Comparison of ENCODE assay signal across 8 cellular contexts in the genomic region with DNA sequence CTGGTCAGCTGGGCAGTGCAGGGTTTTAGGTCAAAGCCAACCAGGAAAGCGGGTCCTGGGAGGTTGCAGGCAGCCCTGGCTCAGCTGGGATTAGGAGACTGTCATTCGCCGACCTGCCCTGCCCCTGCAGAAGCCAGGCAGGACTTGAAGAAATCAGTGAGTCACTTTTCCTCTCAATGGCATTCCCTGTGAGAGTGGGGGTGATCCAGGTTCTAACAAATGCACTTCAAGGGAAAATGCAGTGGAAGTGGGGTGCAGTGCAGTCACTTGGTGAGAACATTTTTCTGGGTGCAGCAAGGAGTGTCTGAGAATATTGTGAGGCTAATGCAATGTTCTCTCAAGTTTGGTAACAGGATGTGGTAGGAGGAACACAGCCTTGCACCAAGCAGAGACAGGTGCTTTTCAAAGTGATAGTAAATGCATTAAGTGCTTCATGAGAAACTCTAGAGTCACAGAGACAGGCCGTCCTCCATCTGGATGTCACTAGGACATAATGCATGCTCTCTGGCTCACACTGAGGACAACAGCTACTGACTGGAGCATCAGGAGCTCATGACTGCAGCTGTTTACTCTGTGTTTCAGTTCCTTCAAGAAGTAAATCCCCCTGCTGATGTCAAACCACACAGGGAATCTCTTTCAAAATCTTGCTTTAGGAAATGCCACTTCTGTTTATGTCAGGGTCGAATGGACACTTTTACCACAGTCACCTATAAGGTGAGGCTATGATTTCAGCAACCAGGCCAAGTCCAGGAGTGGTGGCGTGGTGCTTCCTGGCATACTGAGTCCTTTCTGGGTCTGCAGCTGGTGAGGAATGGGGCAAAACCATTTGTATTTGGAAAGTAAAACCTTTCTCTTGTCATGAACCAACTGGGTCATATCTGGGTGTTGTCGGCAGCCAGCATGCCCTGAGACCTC. TPM values are rescaled to one million over a fixed set of nuclear protein-coding genes. Genes with fewer than 3 reads are reported as not detected.
DNase-seq lines count a peak whose midpoint lies in the region; ATAC-seq and TF ChIP-seq lines count a peak whose summit lies in the region.

No MANE protein-coding gene starts in this region.

- H3K9ac ChIP-seq in BLaER1 treated with 17β-estradiol and CSF1 and Interleukin-3, amounts not matched to agents 10 nM and 100 nM = peak overlapping the region; percentile 25 to 62 (median 55); a peak in 15 of 22 replicates

- CTCF ChIA-PET in A673 (lab: Charles Lee) = no interaction called here

- peak overlapping the region; percentile 17 to 81 (median 71); a peak in 21 of 22 replicates for H3K27ac ChIP-seq in BLaER1 treated with 17β-estradiol and CSF1 and Interleukin-3, amounts not matched to agents 10 nM and 100 nM
- no peak overlapping the region for H3K27ac ChIP-seq in foreskin keratinocyte
- H3K27ac ChIP-seq in A673 (ENCODE audit: low read depth, low read length, poor library complexity, severe bottlenecking) = no peak overlapping the region

- intact Hi-C loops in A673 (cut with micrococcal nuclease; ENCODE audit: unreplicated experiment) = no loop called here

- H3K4me1 ChIP-seq in BLaER1 treated with 17β-estradiol and CSF1 and Interleukin-3, amounts not matched to agents 10 nM and 100 nM = peaks cover 23 to 29% (median 26%) of the 10 kb centered on the region in 10 experiments
- H3K4me1 ChIP-seq in foreskin keratinocyte (peaks cover 12% of the 10 kb centered on the region), A673 (ENCODE audit: insufficient read depth, low read length, poor library complexity, severe bottlenecking) (no peaks in the 10 kb centered on the region)

- no peak for TF ChIP-seq CTCF in foreskin keratinocyte (conservative IDR thresholded peaks at IDR 0.05)
- no peak for TF ChIP-seq CTCF in A673 (conservative IDR thresholded peaks at IDR 0.05; ENCODE audit: low read depth, low read length)

- H3K4me3 ChIP-seq in BLaER1 treated with 17β-estradiol and CSF1 and Interleukin-3, amounts not matched to agents 10 nM and 100 nM = no peak overlapping the region
- H3K4me3 ChIP-seq in A673 (ENCODE audit: low read depth, low read length, poor library complexity, severe bottlenecking) (no peak overlapping the region), MG63 (no peak overlapping the region)

- POLR2A ChIA-PET in A673 (lab: Charles Lee; ENCODE audit: low non-redundant PET) = no interaction called here

- H3K36me3 ChIP-seq in BLaER1 treated with 17β-estradiol and CSF1 and Interleukin-3, amounts not matched to agents 10 nM and 100 nM = no peaks in the 10 kb centered on the region
- H3K36me3 ChIP-seq in A673 (ENCODE audit: insufficient read depth, low read length, poor library complexity, severe bottlenecking) (no peaks in the 10 kb centered on the region), MG63 (no peaks in the 10 kb centered on the region)

- H3K4me2 ChIP-seq in BLaER1 treated with 17β-estradiol and CSF1 and Interleukin-3, amounts not matched to agents 10 nM and 100 nM = peak overlapping the region; percentile 62 to 95 (median 85)

- DNase-seq in SIG-M5 (lab: John Stamatoyannopoulos, UW) (peak; percentile 30), foreskin keratinocyte (no peak), A673 (ENCODE audit: low spot score) (no peak), HT-29 (ENCODE audit: low spot score) (no peak), MG63 (no peak)

- no peaks in the 10 kb centered on the region for H3K27me3 ChIP-seq in BLaER1 treated with 17β-estradiol and CSF1 and Interleukin-3, amounts not matched to agents 10 nM and 100 nM
- H3K27me3 ChIP-seq in foreskin keratinocyte = no peaks in the 10 kb centered on the region
- H3K27me3 ChIP-seq in A673 (replicated peaks; ENCODE audit: insufficient read depth, low read depth, low read length, poor library complexity) = no peaks in the 10 kb centered on the region
- no peaks in the 10 kb centered on the region for H3K27me3 ChIP-seq in MG63

- peak; percentile 88 for ATAC-seq in GM18873 (IDR thresholded peaks at IDR 0.05; ENCODE audit: low FRiP score, unreplicated experiment)
- peak; percentile 74 for ATAC-seq in HG03039 (IDR thresholded peaks at IDR 0.05; ENCODE audit: unreplicated experiment)
- ATAC-seq in foreskin keratinocyte = peak; percentile 81

- H4K20me1 ChIP-seq in BLaER1 treated with 17β-estradiol and CSF1 and Interleukin-3, amounts not matched to agents 10 nM and 100 nM = no peaks in the 10 kb centered on the region; a peak in 1 of 22 replicates

- no TSS peak for BruUV-seq in A673 (replicated peaks; lab: Mats Ljungman, UMichigan)

- no peaks in the 10 kb centered on the region for H3K9me3 ChIP-seq in BLaER1 treated with 17β-estradiol and CSF1 and Interleukin-3, amounts not matched to agents 10 nM and 100 nM (replicated peaks in 1 of 11)
- no peaks in the 10 kb centered on the region for H3K9me3 ChIP-seq in A673 (ENCODE audit: low read depth, low read length, poor library complexity, severe bottlenecking)
- no peaks in the 10 kb centered on the region for H3K9me3 ChIP-seq in MG63

RNA-seq across cellular contexts. Expression of a gene that starts 16.7 kb away (rescaled TPM):
- total RNA-seq in foreskin keratinocyte = 9.5 and 11.8 TPM in 2 replicates
- 4.5 and 4.9 TPM in 2 replicates for polyA plus RNA-seq in foreskin keratinocyte
- total RNA-seq in A673 (2021) = 3.9 and 5.1 TPM in 2 replicates
- total RNA-seq in HT-29 (2014; rRNA removed; shearing (Covaris generic)) = 3.0 and 4.0 TPM in 2 replicates
- total RNA-seq in MG63 (2014; rRNA removed; shearing (Covaris generic); ENCODE audit: low replicate concordance) = 0.49 and 0.72 TPM in 2 replicates

RNA-seq across cellular contexts. Expression of a gene that starts 59.2 kb away (rescaled TPM):
- total RNA-seq in foreskin keratinocyte = 100 and 119 TPM in 2 replicates
- 78.0 and 99.3 TPM in 2 replicates for polyA plus RNA-seq in foreskin keratinocyte
- total RNA-seq in A673 (2021) = 195 and 213 TPM in 2 replicates
- 110 and 122 TPM in 2 replicates for total RNA-seq in HT-29 (2014; rRNA removed; shearing (Covaris generic))
- 70.7 and 110 TPM in 2 replicates for total RNA-seq in MG63 (2014; rRNA removed; shearing (Covaris generic); ENCODE audit: low replicate concordance)

Comparison
In these comparisons a context has a peak if more than half of its experiments do, and no peak if none do; other contexts are left out.
1. H3K27ac ChIP-seq: peak in BLaER1 treated with 17β-estradiol and CSF1 and Interleukin-3, amounts not matched to agents 10 nM and 100 nM (11 of 11); none in foreskin keratinocyte (single experiment) and A673 (single experiment).
2. Peak in every context shown above with its lines, with median percentiles within 50 percentile points of each other: ATAC-seq.